Comparison of ENCODE assay signal across 13 cellular contexts in genomic region chr13:33213024-33213795, GRCh38.
A peak's percentile ranks its signal among the peaks of the same experiment; 100 is the strongest.
DNase-seq lines count a peak whose midpoint lies in the region; ATAC-seq, FAIRE-seq and TF ChIP-seq lines count a peak whose summit lies in the region.
"Had no signal": no experiment of that assay in that cellular context is flagged by ENCODE, and none has a peak within 500 bp of the region (broad histone marks: within the 10 kb centered on the region; RNA-seq: fewer than 3 reads in every experiment).

No MANE protein-coding gene starts in this region.

- H3K4me1 ChIP-seq in HepG2 (ENCODE audit: insufficient read depth, low read length) = peaks cover 45% of the 10 kb centered on the region
- peaks cover 0 to 2% (median 0%) of the 10 kb centered on the region in 4 donors for H3K4me1 ChIP-seq in right lobe of liver
- peaks cover 11% of the 10 kb centered on the region for H3K4me1 ChIP-seq in endodermal cell (ENCODE audit: control insufficient read depth, insufficient read depth, low read length)
- peaks cover under 1 to 56% of the 10 kb centered on the region in 2 donors for H3K4me1 ChIP-seq in muscle layer of duodenum (ENCODE audit: control insufficient read depth in 1 of 2, insufficient read depth in 2 of 2, low read length in 2 of 2)
- H3K4me1 ChIP-seq in OCI-LY7 (ENCODE audit: insufficient read depth, low read length, poor library complexity, severe bottlenecking) = no peaks in the 10 kb centered on the region

- no peak overlapping the region for H3K27ac ChIP-seq in HepG2 (ENCODE audit: extremely low read length, insufficient read depth, low read length)
- H3K27ac ChIP-seq in right lobe of liver = no peak overlapping the region
- no peak overlapping the region for H3K27ac ChIP-seq in endodermal cell (ENCODE audit: low read depth, low read length)
- H3K27ac ChIP-seq in muscle layer of duodenum (ENCODE audit: low read length) = peak overlapping the region; percentile 21
- no peak overlapping the region for H3K27ac ChIP-seq in OCI-LY7 (ENCODE audit: low read depth, low read length, poor library complexity, severe bottlenecking)

- FAIRE-seq in HepG2 (lab: Jason Lieb, UNC) = no peak
- FAIRE-seq: endometrium had no signal

- H3K27me3 ChIP-seq in HepG2 (ENCODE audit: control insufficient read depth in 1 of 2, insufficient read depth in 2 of 2, low read length in 2 of 2) = no peaks in the 10 kb centered on the region
- no peaks in the 10 kb centered on the region for H3K27me3 ChIP-seq in right lobe of liver
- no peaks in the 10 kb centered on the region for H3K27me3 ChIP-seq in endodermal cell (ENCODE audit: control insufficient read depth, insufficient read depth, low read length, poor library complexity, severe bottlenecking)
- H3K27me3 ChIP-seq in muscle layer of duodenum (ENCODE audit: low read depth, low read length) = no peaks in the 10 kb centered on the region

- POLR2A ChIA-PET in HepG2 (lab: Yijun Ruan, JAX) (no interaction called here), OCI-LY7 (lab: Charles Lee) (no interaction called here)

- peak overlapping the region; percentile 2 for H3K27ac Mint-ChIP-seq in endodermal cell
- H3K27ac Mint-ChIP-seq: activated naive CD8-positive, alpha-beta T cell treated with anti-CD3 and anti-CD28 coated beads for 36 hours; stimulated activated naive CD8-positive, alpha-beta T cell treated with anti-CD3 and anti-CD28 coated beads, Interleukin-15, amount 100 ng/mL, for 72 hours had no signal

- BruUV-seq in HepG2 (replicated peaks; lab: Mats Ljungman, UMichigan) = no TSS peak
- no TSS peak for BruUV-seq in OCI-LY7 (replicated peaks; lab: Mats Ljungman, UMichigan)

- peak; percentile 46 for DNase-seq in HepG2 (ENCODE audit: low spot score)
- DNase-seq in right lobe of liver = no peak
- DNase-seq in endodermal cell = no peak
- DNase-seq in OCI-LY7 (ENCODE audit: low spot score) = no peak
- no peak for DNase-seq in NCI-H1092 treated with DMSO at 0.1 percent for 48 hours (lab: John Stamatoyannopoulos, UW)
- DNase-seq in activated effector memory CD4-positive, alpha-beta T cell treated with anti-CD3 and anti-CD28 coated beads, Interleukin-2, amount 50 U/mL, for 16 hours = no peak
- DNase-seq: activated naive CD8-positive, alpha-beta T cell treated with anti-CD3 and anti-CD28 coated beads for 36 hours; stimulated activated CD4-positive, alpha-beta T cell treated with anti-CD3 and anti-CD28 coated beads, Interleukin-2, amount 100 ng/mL, for 48 hours; stimulated activated naive CD8-positive, alpha-beta T cell treated with anti-CD3 and anti-CD28 coated beads, Interleukin-15, amount 100 ng/mL, for 72 hours; T-helper 9 cell had no signal

- TF ChIP-seq EP300 in HepG2 (IDR thresholded peaks at IDR 0.05; ENCODE audit: low read depth in 2 of 2, low read length in 2 of 2) (no peak), HepG2 (CRISPR knock-in tag; IDR thresholded peaks at IDR 0.05; ENCODE audit: borderline replicate concordance) (no peak)

- TF ChIP-seq CTCF in HepG2 (CRISPR knock-in tag; IDR thresholded peaks at IDR 0.05) (no peak), right lobe of liver (IDR thresholded peaks at IDR 0.05) (no peak), endodermal cell (conservative IDR thresholded peaks at IDR 0.05) (no peak), OCI-LY7 (conservative IDR thresholded peaks at IDR 0.05; ENCODE audit: low read length) (no peak)

- H3K9me3 ChIP-seq in HepG2 (ENCODE audit: low read length) (no peaks in the 10 kb centered on the region), right lobe of liver (no peaks in the 10 kb centered on the region), endodermal cell (ENCODE audit: control insufficient read depth, low read length) (no peaks in the 10 kb centered on the region), muscle layer of duodenum (ENCODE audit: control insufficient read depth in 1 of 2, low read length in 2 of 2) (no peaks in the 10 kb centered on the region), OCI-LY7 (ENCODE audit: low read length) (no peaks in the 10 kb centered on the region)

- no peaks in the 10 kb centered on the region for H3K36me3 Mint-ChIP-seq in endodermal cell (ENCODE audit: low read depth)
- H3K36me3 Mint-ChIP-seq: activated naive CD8-positive, alpha-beta T cell treated with anti-CD3 and anti-CD28 coated beads for 36 hours had no signal

- H3K36me3 ChIP-seq in HepG2 (replicated peaks in 1 of 2; ENCODE audit: control insufficient read depth in 1 of 2, insufficient read depth in 2 of 2, low read length in 2 of 2) = peaks cover 1 to 17% of the 10 kb centered on the region in 2 experiments; a peak in 4 of 5 replicates
- no peaks in the 10 kb centered on the region for H3K36me3 ChIP-seq in right lobe of liver
- H3K36me3 ChIP-seq in endodermal cell (ENCODE audit: control insufficient read depth, insufficient read depth, low read length) = no peaks in the 10 kb centered on the region
- no peaks in the 10 kb centered on the region for H3K36me3 ChIP-seq in muscle layer of duodenum (ENCODE audit: control insufficient read depth in 1 of 2, insufficient read depth in 2 of 2, low read length in 2 of 2)
- H3K36me3 ChIP-seq in OCI-LY7 (ENCODE audit: insufficient read depth, low read length) = no peaks in the 10 kb centered on the region

- no peaks in the 10 kb centered on the region for H4K20me1 ChIP-seq in HepG2 (ENCODE audit: insufficient read depth, low read length)
- H4K20me1 ChIP-seq in OCI-LY7 (ENCODE audit: insufficient read depth, low read length) = no peaks in the 10 kb centered on the region

- H2AFZ ChIP-seq in HepG2 (ENCODE audit: low read length) = no peak overlapping the region
- no peak overlapping the region for H2AFZ ChIP-seq in OCI-LY7 (ENCODE audit: low read length)

- no peak for TF ChIP-seq POLR2A in HepG2 (IDR thresholded peaks at IDR 0.05; ENCODE audit: insufficient read depth in 1 of 2, low read depth in 2 of 2, low read length in 2 of 2)
- no peak for TF ChIP-seq POLR2A in right lobe of liver (IDR thresholded peaks at IDR 0.05)

- H3K4me2 ChIP-seq in HepG2 (ENCODE audit: low read depth, low read length) (no peak overlapping the region), OCI-LY7 (ENCODE audit: low read length) (no peak overlapping the region)

- intact Hi-C loops in HepG2 (cut with micrococcal nuclease; ENCODE audit: unreplicated experiment) (no loop called here), right lobe of liver (cut with DNase I) (no loop called here), OCI-LY7 (cut with micrococcal nuclease; ENCODE audit: unreplicated experiment) (no loop called here)

- no peaks in the 10 kb centered on the region for H3K9me2 ChIP-seq in OCI-LY7 (ENCODE audit: insufficient read depth, low read length)

- ATAC-seq in HepG2 = no peak
- no peak for ATAC-seq in right lobe of liver
- ATAC-seq in HG03439 (IDR thresholded peaks at IDR 0.05; ENCODE audit: unreplicated experiment) = no peak
- ATAC-seq: stimulated activated naive CD8-positive, alpha-beta T cell treated with anti-CD3 and anti-CD28 coated beads, Interleukin-15, amount 100 ng/mL, for 72 hours had no signal

- H3K4me3 ChIP-seq in HepG2 (replicated peaks in 1 of 3; ENCODE audit: insufficient read depth in 1 of 3, low read depth in 2 of 3, low read length in 3 of 3) = no peak overlapping the region
- H3K4me3 ChIP-seq in right lobe of liver = no peak overlapping the region
- no peak overlapping the region for H3K4me3 ChIP-seq in endodermal cell (ENCODE audit: low read length)
- no peak overlapping the region for H3K4me3 ChIP-seq in muscle layer of duodenum (ENCODE audit: low read depth in 1 of 2, low read length in 2 of 2)
- H3K4me3 ChIP-seq in OCI-LY7 (ENCODE audit: low read depth, low read length, poor library complexity, severe bottlenecking) = no peak overlapping the region

- H3K79me2 ChIP-seq in HepG2 (ENCODE audit: insufficient read depth, low read length) (peaks cover 7% of the 10 kb centered on the region), OCI-LY7 (ENCODE audit: insufficient read depth, low read depth, low read length) (no peaks in the 10 kb centered on the region)

- in situ Hi-C loops in HepG2 (cut with HindIII; ENCODE audit: extremely low pct_ligation_motif_present, low pct_unique_long_range_greater_than_20kb) = no loop called here

- H3K9ac ChIP-seq in HepG2 (ENCODE audit: insufficient read depth, low read depth, low read length) = no peak overlapping the region
- H3K9ac ChIP-seq in endodermal cell (ENCODE audit: extremely low read depth, low read length, poor library complexity, severe bottlenecking) = no peak overlapping the region

- no peak for TF ChIP-seq RAD21 in HepG2 (CRISPR knock-in tag; IDR thresholded peaks at IDR 0.05)

- CTCF ChIA-PET in HepG2 (lab: Yijun Ruan, JAX; ENCODE audit: low intra/inter-chr PET ratio, low total read pairs) (no interaction called here), OCI-LY7 (lab: Charles Lee; ENCODE audit: unreplicated experiment) (no interaction called here)

- H3K4me1 Mint-ChIP-seq in endodermal cell = peaks cover 30% of the 10 kb centered on the region
- H3K4me1 Mint-ChIP-seq: activated naive CD8-positive, alpha-beta T cell treated with anti-CD3 and anti-CD28 coated beads for 36 hours had no signal

- H3K27me3 Mint-ChIP-seq in endodermal cell (ENCODE audit: insufficient read depth) = no peaks in the 10 kb centered on the region

- H3K9me3 Mint-ChIP-seq in endodermal cell = no peaks in the 10 kb centered on the region
- H3K9me3 Mint-ChIP-seq: activated naive CD8-positive, alpha-beta T cell treated with anti-CD3 and anti-CD28 coated beads for 36 hours; stimulated activated naive CD8-positive, alpha-beta T cell treated with anti-CD3 and anti-CD28 coated beads, Interleukin-15, amount 100 ng/mL, for 72 hours had no signal

- 76% methylated on average over 6 of the region's 6 CpGs for WGBS in HepG2 (ENCODE audit: low lambda C conversion rate)
- WGBS in right lobe of liver (ENCODE audit: insufficient coverage, low coverage, low lambda C conversion rate, missing lambda C conversion rate) = 68% methylated on average over 6 of the region's 6 CpGs
- WGBS in endodermal cell (ENCODE audit: insufficient coverage in 1 of 2, insufficient read length in 1 of 2), 2 experiments = 81 to 92% methylated on average over 3 to 5 of the region's 6 CpGs

- no peak overlapping the region for H3K4me3 Mint-ChIP-seq in endodermal cell
- H3K4me3 Mint-ChIP-seq: activated naive CD8-positive, alpha-beta T cell treated with anti-CD3 and anti-CD28 coated beads for 36 hours; stimulated activated naive CD8-positive, alpha-beta T cell treated with anti-CD3 and anti-CD28 coated beads, Interleukin-15, amount 100 ng/mL, for 72 hours had no signal

TF ChIP-seq in HepG2, 621 proteins besides CTCF, POLR2A, EP300 and RAD21 (continues in another document):
- TF ChIP-seq JUNB (CRISPR knock-in tag; IDR thresholded peaks at IDR 0.05; ENCODE audit: borderline replicate concordance) = no peak
